8 cellular contexts compared by ENCODE assay signal in the genomic region with DNA sequence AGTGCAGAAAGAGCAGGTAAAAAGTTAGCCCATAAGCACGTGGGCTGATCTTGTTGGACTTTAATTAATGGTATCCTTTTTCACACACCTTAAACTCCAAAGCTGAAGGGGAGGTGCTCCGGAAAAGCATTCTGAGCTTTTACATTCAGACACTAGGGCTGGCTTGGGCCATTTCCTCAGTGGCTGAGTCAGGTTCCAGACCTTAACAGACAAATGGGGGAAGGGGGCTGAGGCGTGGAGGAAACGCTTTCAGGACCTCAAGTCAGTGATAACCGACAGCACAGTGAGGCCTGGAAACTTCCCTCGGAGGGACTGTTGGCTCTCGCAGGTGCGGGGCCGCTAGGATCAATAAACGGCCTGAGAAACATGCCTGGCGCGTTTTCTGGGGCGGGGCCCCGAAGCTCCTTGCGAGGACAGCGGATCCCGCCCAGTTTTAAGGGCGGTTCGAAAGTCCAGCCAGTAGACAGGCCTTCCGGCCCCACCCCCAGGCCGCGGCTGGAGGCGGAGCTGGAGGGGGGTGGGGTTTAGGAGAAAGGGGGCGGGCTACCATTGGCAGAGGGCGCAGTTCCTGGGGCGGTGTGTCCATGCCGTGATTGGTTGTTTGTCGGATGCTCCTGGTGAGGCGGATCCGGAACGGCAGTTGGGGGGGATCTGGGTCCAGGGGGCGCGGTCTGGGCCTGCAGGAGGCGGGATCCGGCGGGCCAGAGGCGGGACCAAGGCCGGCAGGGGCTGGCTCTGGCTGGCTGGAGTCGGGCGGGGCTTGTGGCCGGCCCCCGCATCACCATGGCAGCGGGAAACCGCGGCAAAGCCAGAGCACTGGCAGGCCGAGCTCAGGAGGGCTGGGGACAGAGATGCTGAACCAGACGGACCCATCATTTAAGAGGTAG. TPM values are rescaled to one million over a fixed set of nuclear protein-coding genes. Genes with fewer than 3 reads are reported as not detected.
DNase-seq lines count a peak whose midpoint lies in the region; ATAC-seq and TF ChIP-seq lines count a peak whose summit lies in the region.

No MANE protein-coding gene starts in this region.

- H3K4me1 ChIP-seq in cardiac muscle cell (ENCODE audit: low read depth): peaks cover 25% of the 10 kb centered on the region
- no peaks in the 10 kb centered on the region for H3K4me1 ChIP-seq in parathyroid adenoma
- H3K4me1 ChIP-seq in tibial nerve: peaks cover 0 to 57% (median 36%) of the 10 kb centered on the region in 4 donors

- no peaks in the 10 kb centered on the region for H3K36me3 Mint-ChIP-seq in activated naive CD8-positive, alpha-beta T cell treated with anti-CD3 and anti-CD28 coated beads, Interleukin-2, amount 50 U/mL, for 24 hours (ENCODE audit: low read depth)

- H3K4me1 Mint-ChIP-seq in activated naive CD8-positive, alpha-beta T cell treated with anti-CD3 and anti-CD28 coated beads, Interleukin-2, amount 50 U/mL, for 24 hours: peaks cover 21% of the 10 kb centered on the region

- no peaks in the 10 kb centered on the region for H3K9me3 Mint-ChIP-seq in activated naive CD8-positive, alpha-beta T cell treated with anti-CD3 and anti-CD28 coated beads, Interleukin-2, amount 50 U/mL, for 24 hours

- H3K27ac ChIP-seq in SU-DHL-6 (ENCODE audit: low read depth, low read length) (peak overlapping the region; percentile 1; the same call in 1 of the 2 replicates), cardiac muscle cell (peak overlapping the region; percentile 90), parathyroid adenoma (peak overlapping the region; percentile 83), tibial nerve (peak overlapping the region; percentile 85 to 93 (median 90))

- H3K9me3 ChIP-seq in SU-DHL-6 (ENCODE audit: insufficient read depth, low read length) (no peaks in the 10 kb centered on the region), cardiac muscle cell (ENCODE audit: low read depth) (no peaks in the 10 kb centered on the region), parathyroid adenoma (ENCODE audit: control insufficient read depth, low read length) (no peaks in the 10 kb centered on the region), tibial nerve (no peaks in the 10 kb centered on the region)

- ATAC-seq in HG02763 (IDR thresholded peaks at IDR 0.05; ENCODE audit: unreplicated experiment): peak; percentile 94
- peak; percentile 93 for ATAC-seq in activated naive CD8-positive, alpha-beta T cell treated with anti-CD3 and anti-CD28 coated beads, Interleukin-2, amount 50 U/mL, for 24 hours

- H2AFZ ChIP-seq in SU-DHL-6 (ENCODE audit: low read depth, low read length, severe bottlenecking) (peak overlapping the region; percentile 96), parathyroid adenoma (peak overlapping the region; percentile 76)

- H3K36me3 ChIP-seq in SU-DHL-6 (ENCODE audit: low read length) (no peaks in the 10 kb centered on the region), cardiac muscle cell (no peaks in the 10 kb centered on the region), parathyroid adenoma (ENCODE audit: control insufficient read depth, insufficient read depth, low read length) (no peaks in the 10 kb centered on the region), tibial nerve (no peaks in the 10 kb centered on the region)

- peak overlapping the region; percentile 94 for H3K4me2 ChIP-seq in SU-DHL-6 (ENCODE audit: low read depth, low read length, poor library complexity, severe bottlenecking)
- peak overlapping the region; percentile 69 for H3K4me2 ChIP-seq in parathyroid adenoma (ENCODE audit: low read length)

- H3F3A ChIP-seq in SU-DHL-6 (ENCODE audit: insufficient read depth): no peaks in the 10 kb centered on the region

- peak; percentile 21 to 95 for TF ChIP-seq EP300 in tibial nerve (IDR thresholded peaks at IDR 0.05)

- no peak for TF ChIP-seq CTCF in GM12875 (IDR thresholded peaks at IDR 0.05; ENCODE audit: borderline replicate concordance, insufficient read depth, low read depth, low read length)
- no peak for TF ChIP-seq CTCF in SU-DHL-6 (IDR thresholded peaks at IDR 0.05; ENCODE audit: insufficient read depth, low read length, poor library complexity, severe bottlenecking)
- TF ChIP-seq CTCF in cardiac muscle cell (IDR thresholded peaks at IDR 0.05; ENCODE audit: low read depth, low read length): no peak
- TF ChIP-seq CTCF in parathyroid adenoma (IDR thresholded peaks at IDR 0.05): no peak
- TF ChIP-seq CTCF in tibial nerve (IDR thresholded peaks at IDR 0.05): peak in 1 of 5 experiments; percentile 31

- no peaks in the 10 kb centered on the region for H3K9me2 ChIP-seq in SU-DHL-6 (replicated peaks; ENCODE audit: insufficient read depth, low read length)

- no peaks in the 10 kb centered on the region for H4K20me1 ChIP-seq in SU-DHL-6 (ENCODE audit: low read depth, low read length)

- H3K9ac ChIP-seq in SU-DHL-6 (ENCODE audit: low read length) (peak overlapping the region; percentile 54), parathyroid adenoma (no peak overlapping the region)

- H3K4me3 ChIP-seq in GM12875 (ENCODE audit: low read depth, low read length): peak overlapping the region; percentile 52
- peak overlapping the region; percentile 71 for H3K4me3 ChIP-seq in SU-DHL-6 (ENCODE audit: insufficient read depth, low read length, poor library complexity, severe bottlenecking)
- peak overlapping the region; percentile 21 for H3K4me3 ChIP-seq in cardiac muscle cell
- H3K4me3 ChIP-seq in parathyroid adenoma (ENCODE audit: low read depth, low read length): peak overlapping the region; percentile 43
- H3K4me3 ChIP-seq in tibial nerve: peak overlapping the region; percentile 23 to 47 (median 36)

- 1% methylated on average over 34 to 47 of the region's 47 CpGs for WGBS in tibial nerve, 2 donors

- TF ChIP-seq POLR2A in tibial nerve (IDR thresholded peaks at IDR 0.05): peak; percentile 80 to 89

- H3K79me2 ChIP-seq in SU-DHL-6 (ENCODE audit: insufficient read depth, low read length) (no peaks in the 10 kb centered on the region), parathyroid adenoma (no peaks in the 10 kb centered on the region)

- no peaks in the 10 kb centered on the region for H3K27me3 Mint-ChIP-seq in activated naive CD8-positive, alpha-beta T cell treated with anti-CD3 and anti-CD28 coated beads, Interleukin-2, amount 50 U/mL, for 24 hours

- DNase-seq in NCI-H1417 (lab: John Stamatoyannopoulos, UW) (peak; percentile 99 to 100 (median 100)), cardiac muscle cell (ENCODE audit: low read depth in 1 of 2, low spot score in 1 of 2) (peak; percentile 97 to 99), tibial nerve (ENCODE audit: low spot score in 2 of 2) (peak; percentile 94 to 96)
- peak; percentile 96 for DNase-seq in activated naive CD8-positive, alpha-beta T cell treated with anti-CD3 and anti-CD28 coated beads, Interleukin-2, amount 50 U/mL, for 24 hours

- peak overlapping the region; percentile 77 for H3K27ac Mint-ChIP-seq in activated naive CD8-positive, alpha-beta T cell treated with anti-CD3 and anti-CD28 coated beads, Interleukin-2, amount 50 U/mL, for 24 hours

- peak overlapping the region; percentile 82 for H3K4me3 Mint-ChIP-seq in activated naive CD8-positive, alpha-beta T cell treated with anti-CD3 and anti-CD28 coated beads, Interleukin-2, amount 50 U/mL, for 24 hours

- H3K27me3 ChIP-seq in SU-DHL-6 (ENCODE audit: low read length): no peaks in the 10 kb centered on the region
- no peaks in the 10 kb centered on the region for H3K27me3 ChIP-seq in cardiac muscle cell
- no peaks in the 10 kb centered on the region for H3K27me3 ChIP-seq in parathyroid adenoma (ENCODE audit: control insufficient read depth, insufficient read depth, low read length)
- no peaks in the 10 kb centered on the region for H3K27me3 ChIP-seq in tibial nerve

RNA-seq across cellular contexts. Expression of a gene that starts 8.0 kb away (rescaled TPM):
- total RNA-seq in cardiac muscle cell: 5.5 and 7.4 TPM in 2 replicates
- polyA plus RNA-seq in cardiac muscle cell: 7.6 and 8.5 TPM in 2 replicates
- 1 to 10 TPM in 2 of 4 donors, not detected in 2; 5.0 to 6.9 TPM for total RNA-seq in tibial nerve

RNA-seq across cellular contexts. Expression of a gene that starts 10.4 kb away (rescaled TPM):
- total RNA-seq in cardiac muscle cell (40.7 and 42.6 TPM in 2 replicates), tibial nerve (10 to 100 TPM; 43.8 to 69.3 (median 49.5) TPM)
- 26.5 and 35.0 TPM in 2 replicates for polyA plus RNA-seq in cardiac muscle cell

RNA-seq across cellular contexts. Expression of a gene that starts 14.2 kb away (rescaled TPM):
- total RNA-seq in cardiac muscle cell (0.36 and 0.74 TPM in 2 replicates), tibial nerve (1 to 10 TPM in 3 of 4 donors, under 1 TPM in 1; 0.21 to 5.0 (median 1.7) TPM)
- 6.6 and 9.2 TPM in 2 replicates for polyA plus RNA-seq in cardiac muscle cell

RNA-seq across cellular contexts. Expression of a gene that starts 15.2 kb away (rescaled TPM):
- total RNA-seq in cardiac muscle cell (15.3 and 48.6 TPM in 2 replicates), tibial nerve (100 to 1,000 TPM; 353 to 879 (median 645) TPM)
- polyA plus RNA-seq in cardiac muscle cell: 31.3 and 91.8 TPM in 2 replicates

RNA-seq across cellular contexts. Expression of a gene that starts 47.4 kb away (rescaled TPM):
- total RNA-seq in cardiac muscle cell (24.5 and 33.0 TPM in 2 replicates), tibial nerve (10 to 100 TPM; 25.3 to 29.3 (median 28.1) TPM)
- 49.6 and 50.2 TPM in 2 replicates for polyA plus RNA-seq in cardiac muscle cell

Comparison
In these comparisons a context has a peak if more than half of its experiments do, and no peak if none do; other contexts are left out.
1. Peak in every context shown above with its lines: DNase-seq, ATAC-seq, H3K4me3 ChIP-seq and H3K27ac ChIP-seq.
2. H3K4me3 ChIP-seq: peak in every context shown above with its lines; median percentile 71 in SU-DHL-6; 52 in GM12875; 43 in parathyroid adenoma; 36 in tibial nerve; 21 in cardiac muscle cell.
3. H3K27ac ChIP-seq: peak in every context shown above with its lines; median percentile 90 in cardiac muscle cell; 90 in tibial nerve; 83 in parathyroid adenoma; 1 in SU-DHL-6.